ENCODE assay signal across 12 cellular contexts in the genomic region with DNA sequence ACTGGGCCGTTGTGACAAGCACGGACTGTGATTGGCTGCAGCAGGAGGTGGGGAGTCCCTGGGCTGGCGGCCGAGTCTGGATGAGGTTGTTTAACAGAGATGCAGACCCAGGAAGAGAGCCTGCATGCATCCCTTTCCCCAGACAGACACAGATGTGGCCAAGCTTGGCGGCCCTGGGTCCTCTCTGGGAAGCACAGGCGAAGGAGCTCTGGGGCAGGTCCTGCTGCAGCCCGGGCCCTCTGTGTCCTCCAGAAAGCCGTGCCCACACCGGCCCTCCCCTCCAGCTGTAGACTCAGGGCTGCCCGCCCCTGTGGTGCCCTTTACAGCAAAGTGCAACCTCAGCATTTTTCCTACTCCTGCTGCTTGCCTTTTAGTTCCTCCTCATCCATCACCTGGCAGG.
A peak's percentile ranks its signal among the peaks of the same experiment; 100 is the strongest.
DNase-seq lines count a peak whose midpoint lies in the region; ATAC-seq and TF ChIP-seq lines count a peak whose summit lies in the region.
"Had no signal": no experiment of that assay in that cellular context is flagged by ENCODE, and none has a peak within 500 bp of the region (broad histone marks: within the 10 kb centered on the region; RNA-seq: fewer than 3 reads in every experiment).

No MANE protein-coding gene starts in this region.

- POLR2A ChIA-PET in A673 (lab: Charles Lee; ENCODE audit: low non-redundant PET): no interaction called here

- intact Hi-C loops in dorsolateral prefrontal cortex (cut with DNase I) (no loop called here), A673 (cut with micrococcal nuclease; ENCODE audit: unreplicated experiment) (no loop called here)

- H3K4me1 ChIP-seq in thoracic aorta (ENCODE audit: control insufficient read depth in 1 of 2, low read depth in 2 of 2): peaks cover 33 to 84% of the 10 kb centered on the region in 2 donors
- H3K4me1 ChIP-seq in A673 (ENCODE audit: insufficient read depth, low read length, poor library complexity, severe bottlenecking): no peaks in the 10 kb centered on the region

- H3K36me3 ChIP-seq in thoracic aorta (no peaks in the 10 kb centered on the region), A673 (ENCODE audit: insufficient read depth, low read length, poor library complexity, severe bottlenecking) (no peaks in the 10 kb centered on the region)

- BruUV-seq in A673 (replicated peaks; lab: Mats Ljungman, UMichigan): no TSS peak

- H3K9me3 ChIP-seq in thoracic aorta (no peaks in the 10 kb centered on the region), A673 (ENCODE audit: low read depth, low read length, poor library complexity, severe bottlenecking) (no peaks in the 10 kb centered on the region)

- peak; percentile 74 for DNase-seq in NCI-H2227 (lab: John Stamatoyannopoulos, UW; ENCODE audit: unreplicated experiment)
- DNase-seq in dorsolateral prefrontal cortex: peak; percentile 65 to 89 (median 84)
- peak; percentile 87 for DNase-seq in medulla oblongata (ENCODE audit: extremely low spot score)
- DNase-seq in thoracic aorta (ENCODE audit: low spot score): peak; percentile 54
- DNase-seq in A673 (ENCODE audit: low spot score): no peak
- no peak for DNase-seq in NCI-H1436 treated with DMSO at 0.1 percent for 48 hours (lab: John Stamatoyannopoulos, UW)
- no peak for DNase-seq in stimulated activated CD8-positive, alpha-beta memory T cell treated with anti-CD3 and anti-CD28 coated beads, Interleukin-4, amount 100 ng/mL, for 48 hours
- DNase-seq: Calu3; NK-92 treated with Interleukin-12 subunit alpha and Interleukin-12 subunit beta, amount 100 ng/mL, for 24 hours had no signal

- ATAC-seq in thoracic aorta (ENCODE audit: insufficient number of reproducible peaks, low FRiP score, low read depth) (no peak), HG02840 (IDR thresholded peaks at IDR 0.05; ENCODE audit: low FRiP score, unreplicated experiment) (no peak)
- ATAC-seq: activated T-helper 17 cell treated with anti-CD3 and anti-CD28 coated beads, Interleukin-2, amount 50 U/mL, for 72 hours had no signal

- CTCF ChIA-PET in A673 (lab: Charles Lee): no interaction called here

- TF ChIP-seq CTCF in dorsolateral prefrontal cortex (IDR thresholded peaks at IDR 0.05 in 54 of 56, conservative IDR thresholded peaks at IDR 0.05 in 2 of 56; ENCODE audit: low read depth in 1 of 56, partially characterized antibody in 56 of 56): peak in 1 of 56 donors; percentile 12
- TF ChIP-seq CTCF in thoracic aorta (IDR thresholded peaks at IDR 0.05): no peak
- no peak for TF ChIP-seq CTCF in A673 (conservative IDR thresholded peaks at IDR 0.05; ENCODE audit: low read depth, low read length)

- H3K4me3 ChIP-seq in dorsolateral prefrontal cortex (peak overlapping the region in 28 of 59 donors; percentile 1 to 49 (median 18)), thoracic aorta (peak overlapping the region; percentile 38), A673 (ENCODE audit: low read depth, low read length, poor library complexity, severe bottlenecking) (no peak overlapping the region)

- H3K27ac ChIP-seq in dorsolateral prefrontal cortex (peak overlapping the region in 58 of 59 donors; percentile 44 to 94 (median 84)), thoracic aorta (peak overlapping the region; percentile 89 to 95), A673 (ENCODE audit: low read depth, low read length, poor library complexity, severe bottlenecking) (no peak overlapping the region)
- H3K27ac ChIP-seq: HL-60 had no signal

- H3K27me3 ChIP-seq in dorsolateral prefrontal cortex: no peaks in the 10 kb centered on the region
- H3K27me3 ChIP-seq in thoracic aorta (replicated peaks; ENCODE audit: insufficient read depth): no peaks in the 10 kb centered on the region
- no peaks in the 10 kb centered on the region for H3K27me3 ChIP-seq in A673 (replicated peaks; ENCODE audit: insufficient read depth, low read depth, low read length, poor library complexity)

Comparison
In these comparisons a context has a peak if more than half of its experiments do, and no peak if none do; other contexts are left out.
1. DNase-seq: peak in NCI-H2227 (single experiment), dorsolateral prefrontal cortex (10 of 10), medulla oblongata (single experiment) and thoracic aorta (single experiment); none in A673 (single experiment), NCI-H1436 treated with DMSO at 0.1 percent for 48 hours (single experiment) and stimulated activated CD8-positive, alpha-beta memory T cell treated with anti-CD3 and anti-CD28 coated beads, Interleukin-4, amount 100 ng/mL, for 48 hours (single experiment).